Comparison of ENCODE assay signal across 1 cellular context in genomic region chr22:35384973-35385588, GRCh38.
TF ChIP-seq lines count a peak whose summit lies in the region.

No MANE protein-coding gene starts in this region.

TF ChIP-seq in A549, 52 proteins besides CTCF, POLR2A, EP300 and RAD21:
- TF ChIP-seq CEBPB (IDR thresholded peaks at IDR 0.05): no peak
- TF ChIP-seq ZFP36 (IDR thresholded peaks at IDR 0.05; ENCODE audit: borderline replicate concordance, partially characterized antibody): no peak
- TF ChIP-seq ELK1 (IDR thresholded peaks at IDR 0.05; ENCODE audit: low read depth, low read length): no peak
- TF ChIP-seq HEYL (CRISPR knock-in tag; IDR thresholded peaks at IDR 0.05): no peak
- TF ChIP-seq CHD4 (IDR thresholded peaks at IDR 0.05; ENCODE audit: borderline replicate concordance): no peak
- no peak for TF ChIP-seq USF2 (IDR thresholded peaks at IDR 0.05)
- no peak for TF ChIP-seq E2F6 (IDR thresholded peaks at IDR 0.05; ENCODE audit: borderline replicate concordance, low read depth)
- TF ChIP-seq PHF8 (IDR thresholded peaks at IDR 0.05; ENCODE audit: borderline replicate concordance, low read depth): no peak
- no peak for TF ChIP-seq BCL3 (IDR thresholded peaks at IDR 0.05)
- no peak for TF ChIP-seq TP53 (CRISPR knock-in tag; IDR thresholded peaks at IDR 0.05)
